12 cellular contexts compared by ENCODE assay signal in the genomic region with DNA sequence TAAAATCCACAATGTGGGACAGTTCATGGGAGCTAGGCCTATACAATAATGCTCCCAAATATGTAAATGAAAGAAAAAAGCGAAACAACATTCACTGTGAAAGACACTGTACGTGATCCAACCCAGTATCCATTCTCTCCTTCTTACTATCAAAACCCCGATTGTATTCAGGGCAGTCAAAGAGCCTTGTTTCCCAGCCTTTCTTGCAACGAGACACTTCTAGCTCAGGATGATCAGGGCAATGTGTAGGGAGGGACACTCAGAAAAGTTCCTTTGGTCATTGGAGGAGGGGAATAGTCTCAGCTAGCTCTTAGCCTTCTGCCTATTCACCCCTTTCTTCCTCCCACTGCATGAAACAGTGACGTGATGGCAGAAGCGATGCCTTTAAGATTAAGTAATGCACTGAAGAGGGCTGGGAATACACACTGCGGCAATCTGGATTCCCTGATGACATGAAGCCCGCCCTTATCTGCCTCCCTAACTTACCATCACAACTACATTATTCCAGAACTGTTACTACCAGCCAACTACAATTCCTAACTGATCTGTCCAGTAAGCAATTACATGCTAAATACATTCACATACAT. TPM values are rescaled to one million over a fixed set of nuclear protein-coding genes. Genes with fewer than 3 reads are reported as not detected.
DNase-seq lines count a peak whose midpoint lies in the region; ATAC-seq and TF ChIP-seq lines count a peak whose summit lies in the region.
"Had no signal": no experiment of that assay in that cellular context is flagged by ENCODE, and none has a peak within 500 bp of the region (broad histone marks: within the 10 kb centered on the region; RNA-seq: fewer than 3 reads in every experiment).

No MANE protein-coding gene starts in this region.

- H3K27ac Mint-ChIP-seq in MCF 10A (ENCODE audit: low read depth, unreplicated experiment) (peak overlapping the region; percentile 51), neural crest cell (ENCODE audit: unreplicated experiment) (peak overlapping the region; percentile 64)
- H3K27ac Mint-ChIP-seq in activated naive CD4-positive, alpha-beta T cell treated with anti-CD3 and anti-CD28 coated beads, Interleukin-2, amount 50 U/mL, for 72 hours, result peak overlapping the region in 1 of 2 donors; percentile 33

- H3K4me1 ChIP-seq in mammary epithelial cell (ENCODE audit: insufficient read depth, low read length) (no peaks in the 10 kb centered on the region), uterus (no peaks in the 10 kb centered on the region)

- in situ Hi-C loops in mammary epithelial cell (cut with MboI; ENCODE audit: low sequenced_read_pairs in 2 of 2), result no loop called here

- dilution Hi-C loops in mammary epithelial cell (cut with HindIII; ENCODE audit: low sequenced_read_pairs), result no loop called here

- TF ChIP-seq POLR2A in uterus (IDR thresholded peaks at IDR 0.05), result no peak

- H3K36me3 ChIP-seq in mammary epithelial cell (ENCODE audit: insufficient read depth, low read length) (peaks cover 8% of the 10 kb centered on the region), uterus (no peaks in the 10 kb centered on the region)

- no peaks in the 10 kb centered on the region for H3K9me3 Mint-ChIP-seq in MCF 10A (ENCODE audit: unreplicated experiment)
- no peaks in the 10 kb centered on the region for H3K9me3 Mint-ChIP-seq in neural crest cell
- H3K9me3 Mint-ChIP-seq in activated naive CD4-positive, alpha-beta T cell treated with anti-CD3 and anti-CD28 coated beads, Interleukin-2, amount 50 U/mL, for 72 hours, result no peaks in the 10 kb centered on the region

- H3K4me3 Mint-ChIP-seq in MCF 10A (ENCODE audit: unreplicated experiment), result no peak overlapping the region
- peak overlapping the region; percentile 2 for H3K4me3 Mint-ChIP-seq in neural crest cell

- DNase-seq in MCF 10A (ENCODE audit: unreplicated experiment) (no peak), mammary epithelial cell (no peak), fibroblast of villous mesenchyme (ENCODE audit: low read depth) (peak; percentile 75), neural crest cell (ENCODE audit: low read depth, low spot score) (no peak), uterus (peak; percentile 22 to 57), DMS153 treated with DMSO at 0.1 percent for 48 hours (lab: John Stamatoyannopoulos, UW; ENCODE audit: unreplicated experiment) (no peak), NCI-H1092 treated with DMSO at 0.1 percent for 48 hours (lab: John Stamatoyannopoulos, UW) (no peak)
- DNase-seq in activated naive CD4-positive, alpha-beta T cell treated with anti-CD3 and anti-CD28 coated beads, Interleukin-2, amount 50 U/mL, for 72 hours (ENCODE audit: low spot score in 2 of 2), result no peak
- DNase-seq: DMS79 treated with DMSO at 0.1 percent for 48 hours, NCI-H2081, small intestine had no signal

- whole genome bisulfite sequencing in mammary epithelial cell (ENCODE audit: low coverage, missing lambda C conversion rate), result 89% methylated on average over 8 of the region's 8 CpGs

- no peaks in the 10 kb centered on the region for H3K9me3 ChIP-seq in mammary epithelial cell (replicated peaks; ENCODE audit: insufficient read depth, low read length)
- H3K9me3 ChIP-seq in uterus, result no peaks in the 10 kb centered on the region

- no peaks in the 10 kb centered on the region for H4K20me1 ChIP-seq in mammary epithelial cell (ENCODE audit: insufficient read depth, low read length)

- no TSS peak for BruUV-seq in MCF 10A (replicated peaks; lab: Mats Ljungman, UMichigan)
- no TSS peak for BruUV-seq in mammary epithelial cell (replicated peaks; lab: Mats Ljungman, UMichigan)

- H3K27me3 ChIP-seq in mammary epithelial cell (ENCODE audit: insufficient read depth, low read length) (no peaks in the 10 kb centered on the region), uterus (no peaks in the 10 kb centered on the region)

- POLR2A ChIA-PET in MCF 10A (lab: Yijun Ruan, JAX), result interaction anchor here (1.0 kb wide), 1 partner anchor 23 kb away, joined by 3 read pairs; no protein-coding TSS in a partner anchor

- no peak overlapping the region for H3K4me2 ChIP-seq in mammary epithelial cell (ENCODE audit: insufficient read depth, low read depth, low read length)

- H3K4me1 Mint-ChIP-seq in MCF 10A (ENCODE audit: insufficient read depth, unreplicated experiment), result peaks cover 9% of the 10 kb centered on the region
- peaks cover 19% of the 10 kb centered on the region for H3K4me1 Mint-ChIP-seq in neural crest cell

- H2AFZ ChIP-seq in mammary epithelial cell (ENCODE audit: low read depth, low read length), result no peak overlapping the region

- H3K9ac ChIP-seq in mammary epithelial cell (ENCODE audit: insufficient read depth, low read length), result no peak overlapping the region

- H3K27me3 Mint-ChIP-seq in MCF 10A (ENCODE audit: insufficient read depth, unreplicated experiment) (no peaks in the 10 kb centered on the region), neural crest cell (ENCODE audit: low read depth) (no peaks in the 10 kb centered on the region)

- CTCF ChIA-PET in MCF 10A (lab: Yijun Ruan, JAX), result interaction anchor here (0.5 to 1.0 kb wide), 4 partner anchors 9 to 313 kb away, joined by 3 to 4 read pairs (median 3); no protein-coding TSS in a partner anchor
- CTCF ChIA-PET in mammary epithelial cell (lab: Charles Lee; ENCODE audit: low non-redundant PET), result no interaction called here

- TF ChIP-seq CTCF in MCF 10A (IDR thresholded peaks at IDR 0.05; ENCODE audit: unreplicated experiment) (no peak), mammary epithelial cell (conservative IDR thresholded peaks at IDR 0.05 in 1 of 2, IDR thresholded peaks at IDR 0.05 in 1 of 2; ENCODE audit: extremely low read depth in 1 of 2, insufficient read depth in 1 of 2, low read depth in 1 of 2, low read length in 2 of 2) (no peak), fibroblast of villous mesenchyme (IDR thresholded peaks at IDR 0.05; ENCODE audit: insufficient read depth, low read depth, low read length) (no peak), neural crest cell (conservative IDR thresholded peaks at IDR 0.05) (no peak), uterus (IDR thresholded peaks at IDR 0.05) (no peak)

- no peak overlapping the region for H3K4me3 ChIP-seq in mammary epithelial cell (replicated peaks in 1 of 3; ENCODE audit: insufficient read depth in 1 of 3, low read depth in 2 of 3, low read length in 3 of 3)
- H3K4me3 ChIP-seq in fibroblast of villous mesenchyme (ENCODE audit: low read depth, low read length), result no peak overlapping the region
- no peak overlapping the region for H3K4me3 ChIP-seq in uterus
- H3K4me3 ChIP-seq: lung had no signal

- ATAC-seq in activated naive CD4-positive, alpha-beta T cell treated with anti-CD3 and anti-CD28 coated beads, Interleukin-2, amount 50 U/mL, for 72 hours, result no peak

- H3K36me3 Mint-ChIP-seq in MCF 10A (ENCODE audit: insufficient read depth, unreplicated experiment), result peaks cover 75% of the 10 kb centered on the region
- H3K36me3 Mint-ChIP-seq in neural crest cell (ENCODE audit: low read depth), result peaks cover 2% of the 10 kb centered on the region
- no peaks in the 10 kb centered on the region for H3K36me3 Mint-ChIP-seq in activated naive CD4-positive, alpha-beta T cell treated with anti-CD3 and anti-CD28 coated beads, Interleukin-2, amount 50 U/mL, for 72 hours

- peaks cover 77% of the 10 kb centered on the region for H3K79me2 ChIP-seq in mammary epithelial cell (ENCODE audit: insufficient read depth, low read length)

- no peak overlapping the region for H3K27ac ChIP-seq in mammary epithelial cell (ENCODE audit: insufficient read depth, low read depth, low read length)
- peak overlapping the region; percentile 35 to 63 for H3K27ac ChIP-seq in uterus

- intact Hi-C loops in MCF 10A (cut with micrococcal nuclease), result no loop called here
- intact Hi-C loops in mammary epithelial cell (cut with micrococcal nuclease), result no loop called here
- intact Hi-C loops in uterus (cut with DNase I; ENCODE audit: low total_unique reads), result no loop called here

RNA-seq across cellular contexts. Expression of gene UBE2H, which starts 27.3 kb away (rescaled TPM):
- total RNA-seq in MCF 10A (2022) (128 and 130 TPM in 2 replicates), mammary epithelial cell (100 to 1,000 TPM; 122 to 126 TPM), fibroblast of villous mesenchyme (48.6 and 69.1 TPM in 2 replicates), neural crest cell (43.4 and 49.5 TPM in 2 replicates), uterus (10 to 100 TPM; 35.4 to 99.8 (median 53.1) TPM)
- 41.4 TPM for polyA plus RNA-seq in mammary epithelial cell
- polyA minus RNA-seq in mammary epithelial cell, result 63.4 TPM
- total RNA-seq in activated naive CD4-positive, alpha-beta T cell treated with anti-CD3 and anti-CD28 coated beads, Interleukin-2, amount 50 U/mL, for 72 hours, result 10 to 100 TPM; 30.0 to 35.5 TPM

Comparison
In these comparisons a context has a peak if more than half of its experiments do, and no peak if none do; other contexts are left out.
1. DNase-seq: peak in fibroblast of villous mesenchyme (single experiment) and uterus (2 of 2); none in MCF 10A (single experiment), mammary epithelial cell (single experiment), neural crest cell (single experiment), activated naive CD4-positive, alpha-beta T cell treated with anti-CD3 and anti-CD28 coated beads, Interleukin-2, amount 50 U/mL, for 72 hours (0 of 2), DMS153 treated with DMSO at 0.1 percent for 48 hours (single experiment) and NCI-H1092 treated with DMSO at 0.1 percent for 48 hours (single experiment).